In genomic region chr2:105885456-105885855, GRCh38 we compare ENCODE assay signal across 15 cellular contexts.
A peak's percentile ranks its signal among the peaks of the same experiment; 100 is the strongest.
DNase-seq lines count a peak whose midpoint lies in the region; ATAC-seq and TF ChIP-seq lines count a peak whose summit lies in the region.
"Had no signal": no experiment of that assay in that cellular context is flagged by ENCODE, and none has a peak within 500 bp of the region (broad histone marks: within the 10 kb centered on the region; RNA-seq: fewer than 3 reads in every experiment).

No MANE protein-coding gene starts in this region.

- peaks cover 5% of the 10 kb centered on the region for H3K36me3 Mint-ChIP-seq in chondrocyte (ENCODE audit: low read depth)
- H3K36me3 Mint-ChIP-seq in stimulated activated naive B cell treated with anti-CD40 and anti-IgM and Interleukin-4, amounts not matched to agents 10 μg/mL and 1 μg/mL and 100 μg/mL, for 72 hours = peaks cover 88 to 93% of the 10 kb centered on the region in 2 donors

- no peak overlapping the region for H3K9ac ChIP-seq in KMS-11

- no peak overlapping the region for H3K4me3 ChIP-seq in heart right ventricle
- H3K4me3 ChIP-seq in KMS-11 (IDR thresholded peaks at IDR 0.05; ENCODE audit: insufficient read depth, low read depth, low read length) = no peak overlapping the region
- no peak overlapping the region for H3K4me3 ChIP-seq in ascending aorta
- H3K4me3 ChIP-seq: esophagus squamous epithelium, mucosa of descending colon had no signal

- ATAC-seq in heart right ventricle (no peak), Right ventricle myocardium inferior (no peak)
- ATAC-seq in stimulated activated naive B cell treated with anti-CD40 and anti-IgM and Interleukin-4, amounts not matched to agents 10 μg/mL and 1 μg/mL and 100 μg/mL, for 72 hours (replicated peaks) = no peak

- peaks cover 0 to 43% (median 3%) of the 10 kb centered on the region in 9 donors for H3K36me3 ChIP-seq in heart right ventricle
- no peaks in the 10 kb centered on the region for H3K36me3 ChIP-seq in KMS-11 (ENCODE audit: insufficient read depth)
- H3K36me3 ChIP-seq in ascending aorta = peaks cover 0 to 12% of the 10 kb centered on the region in 2 donors

- peak overlapping the region; percentile 24 for H3K4me3 Mint-ChIP-seq in chondrocyte (ENCODE audit: unreplicated experiment)
- peak overlapping the region; percentile 14 to 34 for H3K4me3 Mint-ChIP-seq in stimulated activated naive B cell treated with anti-CD40 and anti-IgM and Interleukin-4, amounts not matched to agents 10 μg/mL and 1 μg/mL and 100 μg/mL, for 72 hours

- peaks cover 0 to 11% (median 5%) of the 10 kb centered on the region in 11 donors for H3K9me3 ChIP-seq in heart right ventricle
- H3K9me3 ChIP-seq in ascending aorta = peaks cover 0 to 3% of the 10 kb centered on the region in 2 donors

- H3K27ac ChIP-seq in heart right ventricle (peak overlapping the region in 8 of 10 donors; percentile 24 to 75 (median 59)), KMS-11 (no peak overlapping the region), ascending aorta (peak overlapping the region in 1 of 2 donors; percentile 1)

- no peaks in the 10 kb centered on the region for H3K79me2 ChIP-seq in KMS-11 (ENCODE audit: insufficient read depth, low read depth)

- peaks cover 42% of the 10 kb centered on the region for H3K4me1 Mint-ChIP-seq in chondrocyte (ENCODE audit: low read depth)
- peaks cover 54 to 82% of the 10 kb centered on the region in 2 donors for H3K4me1 Mint-ChIP-seq in stimulated activated naive B cell treated with anti-CD40 and anti-IgM and Interleukin-4, amounts not matched to agents 10 μg/mL and 1 μg/mL and 100 μg/mL, for 72 hours

- peak overlapping the region; percentile 82 for H3K27ac Mint-ChIP-seq in chondrocyte (ENCODE audit: unreplicated experiment)
- H3K27ac Mint-ChIP-seq in stimulated activated naive B cell treated with anti-CD40 and anti-IgM and Interleukin-4, amounts not matched to agents 10 μg/mL and 1 μg/mL and 100 μg/mL, for 72 hours = peak overlapping the region; percentile 26

- H2AFZ ChIP-seq in KMS-11 (ENCODE audit: low read depth) = no peak overlapping the region

- H3K9me3 Mint-ChIP-seq in chondrocyte (ENCODE audit: low read depth) = peaks cover 10% of the 10 kb centered on the region
- peaks cover 8 to 9% of the 10 kb centered on the region in 2 donors for H3K9me3 Mint-ChIP-seq in stimulated activated naive B cell treated with anti-CD40 and anti-IgM and Interleukin-4, amounts not matched to agents 10 μg/mL and 1 μg/mL and 100 μg/mL, for 72 hours

- H3K27me3 ChIP-seq in heart right ventricle (no peaks in the 10 kb centered on the region), KMS-11 (ENCODE audit: insufficient read depth, low read depth) (no peaks in the 10 kb centered on the region), ascending aorta (no peaks in the 10 kb centered on the region)
- H3K27me3 ChIP-seq: esophagus squamous epithelium had no signal

- H3K4me1 ChIP-seq in heart right ventricle (peaks cover 8 to 73% (median 59%) of the 10 kb centered on the region in 9 donors), KMS-11 (ENCODE audit: low read depth, poor library complexity, severe bottlenecking) (peaks cover 14% of the 10 kb centered on the region), ascending aorta (peaks cover 0 to 54% of the 10 kb centered on the region in 2 donors)

- 17 to 23% methylated on average over 1 of the region's 1 CpG for WGBS in heart right ventricle, 2 donors

- TF ChIP-seq CTCF in heart right ventricle (IDR thresholded peaks at IDR 0.05) (no peak), KMS-11 (conservative IDR thresholded peaks at IDR 0.05; ENCODE audit: low read depth, low read length) (no peak), chondrocyte (IDR thresholded peaks at IDR 0.05) (no peak), ascending aorta (IDR thresholded peaks at IDR 0.05) (no peak)

- no peaks in the 10 kb centered on the region for H3K27me3 Mint-ChIP-seq in chondrocyte (ENCODE audit: low read depth)
- H3K27me3 Mint-ChIP-seq in stimulated activated naive B cell treated with anti-CD40 and anti-IgM and Interleukin-4, amounts not matched to agents 10 μg/mL and 1 μg/mL and 100 μg/mL, for 72 hours = no peaks in the 10 kb centered on the region

- 0 out of 2 replicates have a peak overlapping the region, but pooled peaks have one; percentile 9 for H3K4me2 ChIP-seq in KMS-11

- DNase-seq in heart right ventricle (no peak), Right ventricle myocardium inferior (ENCODE audit: missing footprints) (no peak), chondrocyte (ENCODE audit: low spot score) (no peak), NCI-H524 treated with DMSO at 0.1 percent for 48 hours (lab: John Stamatoyannopoulos, UW) (no peak), cortex of kidney (lab: John Stamatoyannopoulos, UW) (no peak), ascending aorta (ENCODE audit: low spot score in 2 of 2) (no peak)
- no peak for DNase-seq in stimulated activated naive B cell treated with anti-CD40 and anti-IgM and Interleukin-4, amounts not matched to agents 10 μg/mL and 1 μg/mL and 100 μg/mL, for 72 hours
- DNase-seq: activated effector memory CD4-positive, alpha-beta T cell treated with anti-CD3 and anti-CD28 coated beads, Interleukin-2, amount 50 U/mL, for 16 hours; esophagus squamous epithelium; Kasumi-1; mucosa of descending colon; NCI-H1694; NCI-H446; substantia nigra had no signal

- intact Hi-C loops in heart right ventricle (cut with DNase I) = loop anchor here in 4 of 10 donors (5.0 to 10.0 kb wide), 3 partner anchors 83 to 311 kb away; partner anchors contain the start of gene NCK2 (in 2 of the 4)
- intact Hi-C loops in Right ventricle myocardium inferior (cut with DNase I) = loop anchor here (5.0 to 10.0 kb wide), 2 partner anchors 63 to 141 kb away; partner anchors contain the start of gene NCK2
- intact Hi-C loops in ascending aorta (cut with DNase I) = loop anchor here (5.0 to 10.0 kb wide), 4 partner anchors 93 to 309 kb away; partner anchors contain the start of gene UXS1

- H4K20me1 ChIP-seq in KMS-11 (ENCODE audit: insufficient read depth) = no peaks in the 10 kb centered on the region
